10 cellular contexts compared by ENCODE assay signal in the genomic region with DNA sequence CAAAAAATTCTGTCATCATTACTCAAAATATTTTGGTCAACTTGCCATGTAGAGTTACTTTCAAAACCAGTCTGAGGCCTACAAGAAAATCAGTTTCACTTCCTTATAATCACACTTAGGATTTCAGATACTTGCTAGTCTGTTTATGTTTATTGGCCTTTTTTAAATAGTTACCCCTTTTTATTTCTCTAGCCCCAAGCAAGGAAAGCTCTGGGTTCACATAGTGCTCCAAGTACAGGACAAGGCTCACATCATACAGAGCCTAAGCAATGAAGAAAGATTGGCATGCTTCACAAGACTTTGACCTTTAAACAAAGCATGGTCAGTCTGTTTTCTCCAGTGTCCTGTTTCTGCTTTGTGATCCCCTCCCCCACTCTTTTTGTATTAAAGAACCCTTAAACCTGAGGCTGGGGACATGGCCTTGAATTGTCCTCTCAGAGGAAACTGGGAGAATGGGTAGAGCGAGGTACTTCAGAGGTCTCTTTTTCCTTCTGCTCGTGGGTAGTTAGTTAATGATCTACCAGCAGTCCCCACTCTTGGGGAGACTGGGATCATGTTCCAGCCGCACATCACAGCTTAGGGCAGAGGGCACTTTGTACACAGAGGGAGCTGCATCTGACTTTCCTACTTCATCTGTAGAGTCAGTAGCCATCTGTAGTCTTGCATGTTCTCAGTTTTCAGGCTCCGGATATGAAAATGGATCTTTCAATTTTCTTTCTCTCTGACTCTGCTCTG. TPM values are rescaled to one million over a fixed set of nuclear protein-coding genes. Genes with fewer than 3 reads are reported as not detected.
DNase-seq lines count a peak whose midpoint lies in the region; ATAC-seq and TF ChIP-seq lines count a peak whose summit lies in the region.
"Had no signal": no experiment of that assay in that cellular context is flagged by ENCODE, and none has a peak within 500 bp of the region (broad histone marks: within the 10 kb centered on the region; RNA-seq: fewer than 3 reads in every experiment).

No MANE protein-coding gene starts in this region.

- intact Hi-C loops in activated CD4-positive, alpha-beta T cell treated with anti-CD3 and anti-CD28 coated beads for 36 hours (cut with DNase I, micrococcal nuclease), result no loop called here
- intact Hi-C loops in ascending aorta (cut with DNase I), result no loop called here

- peak overlapping the region; percentile 14 for H3K27ac Mint-ChIP-seq in activated CD4-positive, alpha-beta T cell treated with anti-CD3 and anti-CD28 coated beads for 36 hours

- H3K9me3 Mint-ChIP-seq in activated CD4-positive, alpha-beta T cell treated with anti-CD3 and anti-CD28 coated beads for 36 hours (ENCODE audit: low read depth), result no peaks in the 10 kb centered on the region

- CTCF ChIA-PET in activated CD4-positive, alpha-beta T cell treated with anti-CD3 and anti-CD28 coated beads for 36 hours (lab: Charles Lee), result interaction anchor here (0.6 to 2.5 kb wide), 3 partner anchors 7 to 99 kb away, joined by 3 to 6 read pairs (median 3); no protein-coding TSS in a partner anchor

- H3K36me3 ChIP-seq in endocrine pancreas (ENCODE audit: control insufficient read depth, insufficient read depth, low read length), result no peaks in the 10 kb centered on the region
- no peaks in the 10 kb centered on the region for H3K36me3 ChIP-seq in ascending aorta

- H3K4me3 Mint-ChIP-seq in activated CD4-positive, alpha-beta T cell treated with anti-CD3 and anti-CD28 coated beads for 36 hours, result no peak overlapping the region

- H3K4me1 ChIP-seq in endocrine pancreas (ENCODE audit: control insufficient read depth, insufficient read depth, low read length), result peaks cover 12% of the 10 kb centered on the region
- H3K4me1 ChIP-seq in ascending aorta, result no peaks in the 10 kb centered on the region

- no peak for TF ChIP-seq CTCF in ascending aorta (IDR thresholded peaks at IDR 0.05)

- H3K9ac ChIP-seq in endocrine pancreas (ENCODE audit: control insufficient read depth, insufficient read depth, low read length), result no peak overlapping the region

- H3K36me3 Mint-ChIP-seq in activated CD4-positive, alpha-beta T cell treated with anti-CD3 and anti-CD28 coated beads for 36 hours (ENCODE audit: low read depth), result no peaks in the 10 kb centered on the region

- H3K4me1 Mint-ChIP-seq in activated CD4-positive, alpha-beta T cell treated with anti-CD3 and anti-CD28 coated beads for 36 hours, result peaks cover 8% of the 10 kb centered on the region

- H3K27me3 Mint-ChIP-seq in activated CD4-positive, alpha-beta T cell treated with anti-CD3 and anti-CD28 coated beads for 36 hours, result no peaks in the 10 kb centered on the region

- H3K4me3 ChIP-seq in endocrine pancreas (ENCODE audit: control insufficient read depth, insufficient read depth, low read length) (peak overlapping the region; percentile 12), ascending aorta (no peak overlapping the region)

- H3K27ac ChIP-seq in ascending aorta, result no peak overlapping the region

- H3K9me3 ChIP-seq in endocrine pancreas (ENCODE audit: control insufficient read depth, low read length) (no peaks in the 10 kb centered on the region), ascending aorta (no peaks in the 10 kb centered on the region)

- POLR2A ChIA-PET in activated CD4-positive, alpha-beta T cell treated with anti-CD3 and anti-CD28 coated beads for 36 hours (lab: Charles Lee), result no interaction called here

- H3K27me3 ChIP-seq in endocrine pancreas (ENCODE audit: control insufficient read depth, insufficient read depth, low read length) (no peaks in the 10 kb centered on the region), ascending aorta (no peaks in the 10 kb centered on the region)

- ATAC-seq in activated CD4-positive, alpha-beta T cell treated with anti-CD3 and anti-CD28 coated beads for 36 hours, result no peak
- ATAC-seq in HG03565 (IDR thresholded peaks at IDR 0.05; ENCODE audit: unreplicated experiment) (peak; percentile 73), esophagus mucosa (no peak)

- no peak for DNase-seq in activated CD4-positive, alpha-beta T cell treated with anti-CD3 and anti-CD28 coated beads for 36 hours
- no peak for DNase-seq in activated CD4-positive, alpha-beta T cell treated with anti-CD3 and anti-CD28 coated beads for 48 hours
- DNase-seq in superior temporal gyrus (ENCODE audit: extremely low spot score) (peak; percentile 24), HPDE6-E6E7 (ENCODE audit: extremely low spot score) (no peak), ascending aorta (ENCODE audit: low spot score in 2 of 2) (no peak)
- DNase-seq: NCI-H1694 had no signal

RNA-seq across cellular contexts. Expression of gene CEACAM1, which starts 30.6 kb away (rescaled TPM):
- total RNA-seq in activated CD4-positive, alpha-beta T cell treated with anti-CD3 and anti-CD28 coated beads for 36 hours, result 1 to 10 TPM; 2.0 to 3.6 TPM
- 97.8 TPM for total RNA-seq in esophagus mucosa
- not detected for total RNA-seq in ascending aorta

RNA-seq across cellular contexts. Expression of gene CXCL17, which starts 54.9 kb away (rescaled TPM):
- not detected for total RNA-seq in activated CD4-positive, alpha-beta T cell treated with anti-CD3 and anti-CD28 coated beads for 36 hours
- total RNA-seq in esophagus mucosa (38.6 TPM), ascending aorta (not detected)
- total RNA-seq: endothelial cell of umbilical vein had no signal

Comparison
In these comparisons a context has a peak if more than half of its experiments do, and no peak if none do; other contexts are left out.
1. RNA of gene CEACAM1, which starts 30.6 kb away (total RNA-seq): 97.8 TPM in esophagus mucosa (single experiment); 2.0 to 3.6 TPM in activated CD4-positive, alpha-beta T cell treated with anti-CD3 and anti-CD28 coated beads for 36 hours and not detected in ascending aorta (single experiment); every median in the first group is over 10 times any median in the second.
2. RNA of gene CXCL17, which starts 54.9 kb away (total RNA-seq): 38.6 TPM in esophagus mucosa (single experiment); not detected in activated CD4-positive, alpha-beta T cell treated with anti-CD3 and anti-CD28 coated beads for 36 hours and not detected in ascending aorta (single experiment); every median in the first group is over 10 times any median in the second.